22 cellular contexts compared by ENCODE assay signal in the genomic region with DNA sequence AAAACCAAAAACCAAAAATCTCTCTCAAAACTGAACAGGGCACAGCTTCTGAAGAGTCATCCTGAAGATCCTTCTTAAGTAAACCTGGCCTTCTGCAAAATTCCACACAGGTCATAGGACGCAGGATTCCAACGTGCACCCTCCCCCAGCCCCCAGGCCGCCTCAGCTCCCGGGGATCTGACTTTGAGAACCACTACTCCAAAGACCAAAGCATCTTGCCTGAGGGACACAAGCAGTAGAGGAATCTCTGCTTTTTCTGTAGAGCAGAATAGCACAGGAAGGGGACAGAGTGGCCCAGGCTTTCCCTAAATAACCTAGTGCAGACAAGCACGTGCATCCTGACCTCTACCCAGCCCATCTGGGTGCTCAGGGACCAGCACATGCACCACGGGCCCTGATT.
A peak's percentile ranks its signal among the peaks of the same experiment; 100 is the strongest.
DNase-seq lines count a peak whose midpoint lies in the region; FAIRE-seq and TF ChIP-seq lines count a peak whose summit lies in the region.
"Had no signal": no experiment of that assay in that cellular context is flagged by ENCODE, and none has a peak within 500 bp of the region (broad histone marks: within the 10 kb centered on the region; RNA-seq: fewer than 3 reads in every experiment).

No MANE protein-coding gene starts in this region.

- H3K27me3 Mint-ChIP-seq in neural progenitor cell (ENCODE audit: insufficient read depth, low read depth): peaks cover 26% of the 10 kb centered on the region
- H3K27me3 Mint-ChIP-seq in activated T-helper 1 cell treated with anti-CD3 and anti-CD28 coated beads, Interleukin-12 subunit alpha, Interleukin-12 subunit beta, Interleukin-2, Interleukin-4 antibody, amounts not matched to agents 30 ng/mL and 10 ng/mL and 1 ng/mL, durations not matched to agents 14 hours and 24 hours and 36 hours (ENCODE audit: insufficient read depth): peaks cover 2% of the 10 kb centered on the region

- peaks cover 52% of the 10 kb centered on the region for H3K4me1 Mint-ChIP-seq in neural progenitor cell
- no peaks in the 10 kb centered on the region for H3K4me1 Mint-ChIP-seq in activated T-helper 1 cell treated with anti-CD3 and anti-CD28 coated beads, Interleukin-12 subunit alpha, Interleukin-12 subunit beta, Interleukin-2, Interleukin-4 antibody, amounts not matched to agents 30 ng/mL and 10 ng/mL and 1 ng/mL, durations not matched to agents 14 hours and 24 hours and 36 hours (ENCODE audit: low read depth)

- FAIRE-seq in small intestine (lab: Jason Lieb, UNC): no peak
- FAIRE-seq: A204.1, G401.6, GM12892, GM18507, H54, K562 had no signal

- no peaks in the 10 kb centered on the region for H3K79me2 ChIP-seq in neural progenitor cell (ENCODE audit: low read depth)

- peaks cover 3% of the 10 kb centered on the region for H3K36me3 Mint-ChIP-seq in neural progenitor cell
- H3K36me3 Mint-ChIP-seq in activated T-helper 1 cell treated with anti-CD3 and anti-CD28 coated beads, Interleukin-12 subunit alpha, Interleukin-12 subunit beta, Interleukin-2, Interleukin-4 antibody, amounts not matched to agents 30 ng/mL and 10 ng/mL and 1 ng/mL, durations not matched to agents 14 hours and 24 hours and 36 hours (ENCODE audit: low read depth): no peaks in the 10 kb centered on the region
- H3K36me3 Mint-ChIP-seq: CD14-positive monocyte; CD4-positive, alpha-beta memory T cell had no signal

- H3K36me3 ChIP-seq in BLaER1 treated with 17β-estradiol and CSF1 and Interleukin-3, amounts not matched to agents 10 nM and 100 nM: no peaks in the 10 kb centered on the region
- H3K36me3 ChIP-seq in neural progenitor cell (no peaks in the 10 kb centered on the region), small intestine (ENCODE audit: control insufficient read depth in 2 of 2, insufficient read depth in 2 of 2, low read length in 2 of 2) (no peaks in the 10 kb centered on the region)
- H3K36me3 ChIP-seq: BE2C had no signal

- peak overlapping the region in 6 of 11 experiments; percentile 6 to 54 (median 28); a peak in 8 of 22 replicates for H3K27ac ChIP-seq in BLaER1 treated with 17β-estradiol and CSF1 and Interleukin-3, amounts not matched to agents 10 nM and 100 nM
- H3K27ac ChIP-seq in neural progenitor cell (no peak overlapping the region), small intestine (ENCODE audit: low read depth in 1 of 2, low read length in 1 of 2) (no peak overlapping the region)
- H3K27ac ChIP-seq: GM23248 had no signal

- H3K9me3 ChIP-seq in BLaER1 treated with 17β-estradiol and CSF1 and Interleukin-3, amounts not matched to agents 10 nM and 100 nM (replicated peaks in 1 of 11): no peaks in the 10 kb centered on the region
- H3K9me3 ChIP-seq in neural progenitor cell (ENCODE audit: low read depth): no peaks in the 10 kb centered on the region
- no peaks in the 10 kb centered on the region for H3K9me3 ChIP-seq in small intestine (ENCODE audit: control insufficient read depth, low read depth)
- H3K9me3 ChIP-seq: BE2C had no signal

- peak overlapping the region; percentile 36 for H3K27ac Mint-ChIP-seq in neural progenitor cell
- no peak overlapping the region for H3K27ac Mint-ChIP-seq in activated T-helper 1 cell treated with anti-CD3 and anti-CD28 coated beads, Interleukin-12 subunit alpha, Interleukin-12 subunit beta, Interleukin-2, Interleukin-4 antibody, amounts not matched to agents 30 ng/mL and 10 ng/mL and 1 ng/mL, durations not matched to agents 14 hours and 24 hours and 36 hours
- H3K27ac Mint-ChIP-seq: CD14-positive monocyte; CD4-positive, alpha-beta memory T cell had no signal

- DNase-seq in ELF-1 (ENCODE audit: low read depth, low spot score) (peak; percentile 53), islet precursor cell (peak; percentile 70), neural progenitor cell (ENCODE audit: low spot score) (no peak), small intestine (no peak)
- DNase-seq in stimulated activated CD4-positive, alpha-beta T cell treated with anti-CD3 and anti-CD28 coated beads, Interleukin-4, amount 100 ng/mL, for 4 hours: no peak
- DNase-seq in activated T-helper 1 cell treated with anti-CD3 and anti-CD28 coated beads, Interleukin-12 subunit alpha, Interleukin-12 subunit beta, Interleukin-2, Interleukin-4 antibody, amounts not matched to agents 30 ng/mL and 10 ng/mL and 1 ng/mL, durations not matched to agents 14 hours and 24 hours and 36 hours (ENCODE audit: low spot score): no peak
- DNase-seq: ACHN; BE2C; Calu3; CD4-positive, alpha-beta memory T cell; DND-41; EL; GM23248; HCEC 1CT had no signal

- H3K27me3 ChIP-seq in BLaER1 treated with 17β-estradiol and CSF1 and Interleukin-3, amounts not matched to agents 10 nM and 100 nM: no peaks in the 10 kb centered on the region
- H3K27me3 ChIP-seq in neural progenitor cell (no peaks in the 10 kb centered on the region), small intestine (ENCODE audit: control insufficient read depth in 2 of 2, insufficient read depth in 2 of 2, low read length in 2 of 2) (no peaks in the 10 kb centered on the region)
- H3K27me3 ChIP-seq: BE2C had no signal

- H3F3A ChIP-seq in neural progenitor cell (ENCODE audit: low read depth): peaks cover 8% of the 10 kb centered on the region

- no peaks in the 10 kb centered on the region; a peak in 1 of 22 replicates for H4K20me1 ChIP-seq in BLaER1 treated with 17β-estradiol and CSF1 and Interleukin-3, amounts not matched to agents 10 nM and 100 nM
- no peaks in the 10 kb centered on the region for H4K20me1 ChIP-seq in neural progenitor cell (ENCODE audit: low read depth)

- WGBS in small intestine, 3 donors: 61 to 70% (median 63%) methylated on average over 6 of the region's 6 CpGs

- intact Hi-C loops in activated T-helper 1 cell treated with anti-CD3 and anti-CD28 coated beads, Interleukin-12 subunit alpha, Interleukin-12 subunit beta, Interleukin-2, Interleukin-4 antibody, amounts not matched to agents 30 ng/mL and 10 ng/mL and 1 ng/mL, durations not matched to agents 14 hours and 24 hours and 36 hours (cut with micrococcal nuclease): loop anchor here (2.0 kb wide), 1 partner anchor 683 kb away; no protein-coding TSS in a partner anchor

- peak overlapping the region in 9 of 11 experiments; percentile 29 to 81 (median 73); a peak in 17 of 22 replicates for H3K4me2 ChIP-seq in BLaER1 treated with 17β-estradiol and CSF1 and Interleukin-3, amounts not matched to agents 10 nM and 100 nM
- no peak overlapping the region for H3K4me2 ChIP-seq in neural progenitor cell

- peaks cover 0 to 66% (median 44%) of the 10 kb centered on the region in 10 experiments; a peak in 17 of 20 replicates for H3K4me1 ChIP-seq in BLaER1 treated with 17β-estradiol and CSF1 and Interleukin-3, amounts not matched to agents 10 nM and 100 nM
- H3K4me1 ChIP-seq in neural progenitor cell (peaks cover 32% of the 10 kb centered on the region), small intestine (ENCODE audit: control insufficient read depth in 2 of 2, insufficient read depth in 1 of 2, low read depth in 1 of 2, low read length in 1 of 2) (peaks cover 0 to 2% of the 10 kb centered on the region in 2 donors)

- no peak overlapping the region for H3K4me3 ChIP-seq in BLaER1 treated with 17β-estradiol and CSF1 and Interleukin-3, amounts not matched to agents 10 nM and 100 nM
- H3K4me3 ChIP-seq in neural progenitor cell (no peak overlapping the region), small intestine (ENCODE audit: low read depth in 1 of 2, low read length in 2 of 2) (no peak overlapping the region)
- H3K4me3 ChIP-seq: GM23248, K562 had no signal

- H3K9me3 Mint-ChIP-seq in neural progenitor cell: no peaks in the 10 kb centered on the region
- no peaks in the 10 kb centered on the region for H3K9me3 Mint-ChIP-seq in activated T-helper 1 cell treated with anti-CD3 and anti-CD28 coated beads, Interleukin-12 subunit alpha, Interleukin-12 subunit beta, Interleukin-2, Interleukin-4 antibody, amounts not matched to agents 30 ng/mL and 10 ng/mL and 1 ng/mL, durations not matched to agents 14 hours and 24 hours and 36 hours
- H3K9me3 Mint-ChIP-seq: CD4-positive, alpha-beta memory T cell had no signal

- no peak for TF ChIP-seq CTCF in neural progenitor cell (IDR thresholded peaks at IDR 0.05)

- peak overlapping the region; percentile 5 for H3K4me3 Mint-ChIP-seq in neural progenitor cell
- no peak overlapping the region for H3K4me3 Mint-ChIP-seq in activated T-helper 1 cell treated with anti-CD3 and anti-CD28 coated beads, Interleukin-12 subunit alpha, Interleukin-12 subunit beta, Interleukin-2, Interleukin-4 antibody, amounts not matched to agents 30 ng/mL and 10 ng/mL and 1 ng/mL, durations not matched to agents 14 hours and 24 hours and 36 hours
- H3K4me3 Mint-ChIP-seq: CD14-positive monocyte; CD4-positive, alpha-beta memory T cell had no signal

- peak overlapping the region in 5 of 11 experiments; percentile 14 to 44 (median 16); a peak in 4 of 22 replicates for H3K9ac ChIP-seq in BLaER1 treated with 17β-estradiol and CSF1 and Interleukin-3, amounts not matched to agents 10 nM and 100 nM
- no peak overlapping the region for H3K9ac ChIP-seq in neural progenitor cell
- H3K9ac ChIP-seq: GM23248 had no signal

- no peak overlapping the region for H2AFZ ChIP-seq in neural progenitor cell (replicated peaks)
- H2AFZ ChIP-seq: GM23248 had no signal

Comparison
In these comparisons a context has a peak if more than half of its experiments do, and no peak if none do; other contexts are left out.
1. H3K27ac ChIP-seq: peak in BLaER1 treated with 17β-estradiol and CSF1 and Interleukin-3, amounts not matched to agents 10 nM and 100 nM (6 of 11); none in neural progenitor cell (single experiment) and small intestine (0 of 2).
2. DNase-seq: peak in ELF-1 (single experiment) and islet precursor cell (single experiment); none in neural progenitor cell (single experiment), small intestine (single experiment), stimulated activated CD4-positive, alpha-beta T cell treated with anti-CD3 and anti-CD28 coated beads, Interleukin-4, amount 100 ng/mL, for 4 hours (0 of 2) and activated T-helper 1 cell treated with anti-CD3 and anti-CD28 coated beads, Interleukin-12 subunit alpha, Interleukin-12 subunit beta, Interleukin-2, Interleukin-4 antibody, amounts not matched to agents 30 ng/mL and 10 ng/mL and 1 ng/mL, durations not matched to agents 14 hours and 24 hours and 36 hours (single experiment).